In the genomic region with DNA sequence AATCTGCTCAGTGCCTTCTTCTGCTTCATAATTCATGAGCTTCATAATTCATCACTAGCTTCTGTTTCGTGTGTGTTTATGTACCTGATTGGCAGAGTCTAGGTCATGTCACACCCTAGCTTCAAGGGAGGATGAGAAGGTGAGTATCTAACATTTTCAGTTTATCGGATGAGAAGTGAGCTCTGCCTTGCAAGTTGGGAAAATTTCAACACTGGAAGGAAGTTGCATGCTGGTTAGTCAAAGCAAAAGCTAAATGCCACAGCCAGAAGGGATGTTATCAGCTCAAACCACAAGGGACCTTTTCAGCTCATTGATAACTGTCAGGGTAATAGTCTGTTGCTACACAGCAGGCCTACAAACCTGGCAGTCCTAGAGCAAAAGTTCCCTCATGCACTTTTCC, we compare ENCODE assay signal across 12 cellular contexts. TPM values are rescaled to one million over a fixed set of nuclear protein-coding genes. Genes with fewer than 3 reads are reported as not detected.
DNase-seq lines count a peak whose midpoint lies in the region; ATAC-seq and TF ChIP-seq lines count a peak whose summit lies in the region.
"Had no signal": no experiment of that assay in that cellular context is flagged by ENCODE, and none has a peak within 500 bp of the region (broad histone marks: within the 10 kb centered on the region; RNA-seq: fewer than 3 reads in every experiment).

No MANE protein-coding gene starts in this region.

- no peak overlapping the region for H3K18ac ChIP-seq in neuronal stem cell (ENCODE audit: low read length)

- H2AFZ ChIP-seq in fibroblast of lung (ENCODE audit: low read length), result no peak overlapping the region
- no peak overlapping the region for H2AFZ ChIP-seq in neuronal stem cell (ENCODE audit: low read length)

- H3K9me3 ChIP-seq in fibroblast of lung (ENCODE audit: control insufficient read depth, insufficient read depth, low read depth, low read length) (no peaks in the 10 kb centered on the region), breast epithelium (no peaks in the 10 kb centered on the region), neuronal stem cell (replicated peaks in 1 of 2; ENCODE audit: control insufficient read depth in 2 of 2, insufficient read depth in 1 of 2, low read depth in 1 of 2, low read length in 2 of 2) (peaks cover 0 to 2% of the 10 kb centered on the region in 2 donors), colonic mucosa (no peaks in the 10 kb centered on the region)

- intact Hi-C loops in breast epithelium (cut with DNase I; ENCODE audit: low total_unique reads) (no loop called here), colonic mucosa (cut with DNase I) (no loop called here)

- TF ChIP-seq POLR2A in breast epithelium (IDR thresholded peaks at IDR 0.05), result no peak

- no peak overlapping the region for H2BK120ac ChIP-seq in neuronal stem cell (ENCODE audit: low read depth, low read length)

- no peak overlapping the region for H4K8ac ChIP-seq in neuronal stem cell (ENCODE audit: low read depth, low read length)

- peaks cover 3% of the 10 kb centered on the region for H3K27me3 ChIP-seq in fibroblast of lung (ENCODE audit: control insufficient read depth, insufficient read depth, low read length)
- H3K27me3 ChIP-seq in breast epithelium, result no peaks in the 10 kb centered on the region
- H3K27me3 ChIP-seq in neuronal stem cell (ENCODE audit: control insufficient read depth in 3 of 3, insufficient read depth in 3 of 3, low read depth in 1 of 3, low read length in 3 of 3), result peaks cover 0 to 3% (median 0%) of the 10 kb centered on the region in 3 experiments
- no peaks in the 10 kb centered on the region for H3K27me3 ChIP-seq in colonic mucosa

- no peak overlapping the region for H2BK5ac ChIP-seq in neuronal stem cell (ENCODE audit: low read length)

- H2BK15ac ChIP-seq in neuronal stem cell (ENCODE audit: low read length), result no peak overlapping the region

- no peak for TF ChIP-seq CTCF in fibroblast of lung (conservative IDR thresholded peaks at IDR 0.05 in 1 of 2, IDR thresholded peaks at IDR 0.05 in 1 of 2; ENCODE audit: low read depth in 1 of 2, low read length in 2 of 2)
- no peak for TF ChIP-seq CTCF in breast epithelium (IDR thresholded peaks at IDR 0.05)
- no peak for TF ChIP-seq CTCF in colonic mucosa (IDR thresholded peaks at IDR 0.05)

- H3K4me1 ChIP-seq in fibroblast of lung (ENCODE audit: control insufficient read depth, extremely low read depth, insufficient read depth, low read length) (no peaks in the 10 kb centered on the region), breast epithelium (no peaks in the 10 kb centered on the region), neuronal stem cell (ENCODE audit: control insufficient read depth in 2 of 2, insufficient read depth in 1 of 2, low read depth in 1 of 2, low read length in 2 of 2) (no peaks in the 10 kb centered on the region), colonic mucosa (no peaks in the 10 kb centered on the region)

- no peak overlapping the region for H3K4me3 ChIP-seq in fibroblast of lung (replicated peaks in 1 of 4; ENCODE audit: control extremely low read depth in 1 of 4, insufficient read depth in 1 of 4, low read depth in 3 of 4, low read length in 4 of 4)
- H3K4me3 ChIP-seq in breast epithelium, result no peak overlapping the region
- no peak overlapping the region for H3K4me3 ChIP-seq in neuronal stem cell (ENCODE audit: low read length in 2 of 2)
- no peak overlapping the region for H3K4me3 ChIP-seq in colonic mucosa

- peak; percentile 61 for ATAC-seq in GM21447 (IDR thresholded peaks at IDR 0.05; ENCODE audit: unreplicated experiment)
- no peak for ATAC-seq in GM19467 (IDR thresholded peaks at IDR 0.05; ENCODE audit: unreplicated experiment)
- ATAC-seq: PC-3 had no signal

- H3K14ac ChIP-seq in neuronal stem cell (ENCODE audit: low read length), result no peak overlapping the region

- H3K36me3 ChIP-seq in fibroblast of lung (ENCODE audit: control insufficient read depth, insufficient read depth, low read length) (no peaks in the 10 kb centered on the region), breast epithelium (no peaks in the 10 kb centered on the region), neuronal stem cell (replicated peaks in 1 of 2; ENCODE audit: control insufficient read depth in 2 of 2, insufficient read depth in 2 of 2, low read length in 2 of 2) (no peaks in the 10 kb centered on the region), colonic mucosa (no peaks in the 10 kb centered on the region)

- H4K91ac ChIP-seq in neuronal stem cell (ENCODE audit: low read depth, low read length, poor library complexity), result no peak overlapping the region

- WGBS in neuronal stem cell (ENCODE audit: extremely low coverage in 2 of 2, insufficient read length in 2 of 2, insufficient replicate concordance in 1 of 2), 2 donors, result no CpG with 5 or more reads among the region's 2 CpGs

- no peak overlapping the region for H2AK5ac ChIP-seq in neuronal stem cell (ENCODE audit: low read depth, low read length)

- H3K79me1 ChIP-seq in neuronal stem cell (ENCODE audit: low read depth, low read length), result no peaks in the 10 kb centered on the region

- no peak overlapping the region for H3K4me2 ChIP-seq in fibroblast of lung (ENCODE audit: extremely low read depth, insufficient read depth, low read length)
- no peak overlapping the region for H3K4me2 ChIP-seq in neuronal stem cell (ENCODE audit: insufficient read depth, low read length, poor library complexity, severe bottlenecking)

- no peak overlapping the region for H3K9ac ChIP-seq in fibroblast of lung (ENCODE audit: insufficient read depth, low read length)
- no peak overlapping the region for H3K9ac ChIP-seq in neuronal stem cell (ENCODE audit: low read depth, low read length, poor library complexity)
- no peak overlapping the region for H3K9ac ChIP-seq in colonic mucosa (ENCODE audit: low read depth in 2 of 2, low read length in 2 of 2)

- H3K27ac ChIP-seq in fibroblast of lung (ENCODE audit: insufficient read depth, low read length) (no peak overlapping the region), breast epithelium (no peak overlapping the region), neuronal stem cell (replicated peaks; ENCODE audit: low read length) (no peak overlapping the region), colonic mucosa (no peak overlapping the region)
- H3K27ac ChIP-seq: C4-2B had no signal

- H3K79me2 ChIP-seq in fibroblast of lung (ENCODE audit: control insufficient read depth, insufficient read depth, low read length), result no peaks in the 10 kb centered on the region

- H3K23ac ChIP-seq in neuronal stem cell (ENCODE audit: low read depth, low read length, poor library complexity), result no peak overlapping the region

- no peak overlapping the region for H2BK12ac ChIP-seq in neuronal stem cell (ENCODE audit: low read length)

- no peak overlapping the region for H3K4ac ChIP-seq in neuronal stem cell (ENCODE audit: low read length)

- no peaks in the 10 kb centered on the region for H4K20me1 ChIP-seq in fibroblast of lung (ENCODE audit: control insufficient read depth, extremely low read depth, insufficient read depth, low read length)

- peak; percentile 92 to 94 for DNase-seq in AML-193 (lab: John Stamatoyannopoulos, UW)
- peak; percentile 90 for DNase-seq in SIG-M5 treated with dmso at 0.1 percent for 504 hours (lab: John Stamatoyannopoulos, UW; ENCODE audit: unreplicated experiment)
- DNase-seq in fibroblast of lung (ENCODE audit: low read depth in 2 of 2), result peak; percentile 33 to 82
- DNase-seq in breast epithelium (ENCODE audit: low spot score in 2 of 2), result no peak
- no peak for DNase-seq in neuronal stem cell (ENCODE audit: low spot score)
- no peak for DNase-seq in colonic mucosa
- DNase-seq: dermis blood vessel endothelial cell, occipital lobe, PC-3 had no signal

RNA-seq across cellular contexts. Expression of gene TNFSF10, which starts 7.3 kb away (rescaled TPM):
- total RNA-seq in fibroblast of lung, result 1.5 and 4.3 TPM in 2 replicates
- polyA plus RNA-seq in fibroblast of lung, result 0.81 and 1.3 TPM in 2 replicates
- 0.70 and 0.75 TPM in 2 replicates for polyA plus RNA-seq in fibroblast of lung (2012)
- polyA minus RNA-seq in fibroblast of lung (ENCODE audit: low replicate concordance), result not detected in 2 replicates
- total RNA-seq in breast epithelium, result 100 to 1,000 TPM in 2 of 3 donors, 10 to 100 TPM in 1; 37.0 to 294 (median 155) TPM
- not detected for polyA plus RNA-seq in neuronal stem cell (2013, experiment 1 of 2)
- polyA plus RNA-seq in neuronal stem cell (2013, experiment 2 of 2), result not detected
- total RNA-seq in colonic mucosa, result 100 to 1,000 TPM in 1 of 2 donors, 10 to 100 TPM in 1; 57.2 to 118 TPM

Comparison
In these comparisons a context has a peak if more than half of its experiments do, and no peak if none do; other contexts are left out.
1. DNase-seq: peak in AML-193 (2 of 2), SIG-M5 treated with dmso at 0.1 percent for 504 hours (single experiment) and fibroblast of lung (2 of 2); none in breast epithelium (0 of 2), neuronal stem cell (single experiment) and colonic mucosa (single experiment).